In the genomic region with DNA sequence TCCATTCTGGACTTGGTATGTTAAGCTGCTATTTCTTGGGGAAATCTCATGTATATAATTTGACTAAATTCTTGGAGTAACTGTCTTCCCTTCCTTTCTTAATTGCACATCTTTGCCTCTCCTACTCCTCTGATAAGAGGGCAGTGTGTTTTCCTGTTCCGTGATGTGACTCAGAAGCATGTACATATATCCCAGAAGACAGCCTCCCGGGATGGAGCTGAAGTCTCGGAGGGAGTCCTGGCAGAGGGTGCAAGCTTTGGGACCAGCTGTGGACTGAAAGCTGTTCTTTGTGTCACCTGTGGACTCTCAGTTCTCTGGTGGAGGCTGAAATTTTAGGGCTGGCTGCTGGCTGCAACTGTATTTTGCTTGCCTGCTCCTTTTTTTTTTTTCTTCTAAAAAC, we compare ENCODE assay signal across 21 cellular contexts. TPM values are rescaled to one million over a fixed set of nuclear protein-coding genes. Genes with fewer than 3 reads are reported as not detected.
DNase-seq lines count a peak whose midpoint lies in the region; ATAC-seq and TF ChIP-seq lines count a peak whose summit lies in the region.
"Had no signal": no experiment of that assay in that cellular context is flagged by ENCODE, and none has a peak within 500 bp of the region (broad histone marks: within the 10 kb centered on the region; RNA-seq: fewer than 3 reads in every experiment).

No MANE protein-coding gene starts in this region.

- no peak overlapping the region for H3K27ac ChIP-seq in smooth muscle cell (ENCODE audit: low read depth)
- H3K27ac ChIP-seq: RWPE1, SJCRH30 had no signal

- H3K36me3 ChIP-seq in smooth muscle cell (ENCODE audit: low read depth): no peaks in the 10 kb centered on the region

- H2AFZ ChIP-seq in smooth muscle cell (ENCODE audit: low read depth): no peak overlapping the region
- H2AFZ ChIP-seq: GM23338 had no signal

- 31% methylated on average over 3 of the region's 3 CpGs for WGBS in smooth muscle cell (ENCODE audit: low lambda C conversion rate)

- H3K9me3 Mint-ChIP-seq in activated T-cell treated with anti-CD3 and anti-CD28 coated beads, Interleukin-2, amount 50 U/mL, for 72 hours: no peaks in the 10 kb centered on the region
- no peaks in the 10 kb centered on the region for H3K9me3 Mint-ChIP-seq in IgD-negative memory B cell
- H3K9me3 Mint-ChIP-seq: GM23338 had no signal

- peaks cover 95% of the 10 kb centered on the region for H4K20me1 ChIP-seq in smooth muscle cell (ENCODE audit: low read depth)

- ATAC-seq in activated T-cell treated with anti-CD3 and anti-CD28 coated beads, Interleukin-2, amount 50 U/mL, for 72 hours (replicated peaks in 1 of 2): no peak
- ATAC-seq: GM23338, HCT116 had no signal

- H3K4me3 ChIP-seq in smooth muscle cell: no peak overlapping the region
- H3K4me3 ChIP-seq: GM23338, SJCRH30 had no signal

- peaks cover 8% of the 10 kb centered on the region for H3K79me2 ChIP-seq in smooth muscle cell (ENCODE audit: low read depth)

- no peak for DNase-seq in activated T-cell treated with anti-CD3 and anti-CD28 coated beads, Interleukin-2, amount 50 U/mL, for 72 hours
- no peak for DNase-seq in activated T-cell treated with anti-CD3 and anti-CD28 coated beads, Interleukin-2, amount 50 U/mL, for 1 hour
- DNase-seq in dermis blood vessel endothelial cell (peak; percentile 56), smooth muscle cell (lab: John Stamatoyannopoulos, UW; ENCODE audit: unreplicated experiment) (no peak), NCI-H2107 treated with DMSO at 0.1 percent for 48 hours (lab: John Stamatoyannopoulos, UW; ENCODE audit: unreplicated experiment) (no peak), mucosa of gallbladder (ENCODE audit: low spot score) (no peak), superior temporal gyrus (ENCODE audit: extremely low spot score) (no peak)
- DNase-seq: 8988T, C1 segment of cervical spinal cord, GF-D8, KG1, NCI-H1417 treated with DMSO at 0.1 percent for 48 hours, NCI-H1930, NCI-H2171, NCI-H446 treated with DMSO at 0.1 percent for 48 hours, NCI-H748 treated with DMSO at 0.1 percent for 48 hours, SJCRH30 had no signal

- no peak for TF ChIP-seq CTCF in smooth muscle cell (IDR thresholded peaks at IDR 0.05; ENCODE audit: borderline replicate concordance, insufficient read depth, poor library complexity, severe bottlenecking)

- H3K9me3 ChIP-seq in smooth muscle cell (replicated peaks; ENCODE audit: low read depth): no peaks in the 10 kb centered on the region
- H3K9me3 ChIP-seq: SJCRH30 had no signal

- no peaks in the 10 kb centered on the region for H3K27me3 Mint-ChIP-seq in activated T-cell treated with anti-CD3 and anti-CD28 coated beads, Interleukin-2, amount 50 U/mL, for 72 hours (ENCODE audit: low read depth)
- H3K27me3 Mint-ChIP-seq in IgD-negative memory B cell: no peaks in the 10 kb centered on the region

- peaks cover 13% of the 10 kb centered on the region for H3K4me1 ChIP-seq in smooth muscle cell (ENCODE audit: low read depth)

- no peak overlapping the region for H3K9ac ChIP-seq in smooth muscle cell (ENCODE audit: low read depth)

- peak overlapping the region; percentile 25 for H3K4me2 ChIP-seq in smooth muscle cell

- no peaks in the 10 kb centered on the region for H3F3A ChIP-seq in smooth muscle cell (ENCODE audit: low read depth)

- peaks cover 58% of the 10 kb centered on the region for H3K4me1 Mint-ChIP-seq in activated T-cell treated with anti-CD3 and anti-CD28 coated beads, Interleukin-2, amount 50 U/mL, for 72 hours (ENCODE audit: low read depth)
- H3K4me1 Mint-ChIP-seq in IgD-negative memory B cell: peaks cover 59 to 63% (median 61%) of the 10 kb centered on the region in 3 donors

- H3K4me3 Mint-ChIP-seq in activated T-cell treated with anti-CD3 and anti-CD28 coated beads, Interleukin-2, amount 50 U/mL, for 72 hours: peak overlapping the region in 1 of 2 donors; percentile 6
- peak overlapping the region in 1 of 4 donors; percentile 69 for H3K4me3 Mint-ChIP-seq in IgD-negative memory B cell
- H3K4me3 Mint-ChIP-seq: GM23338 had no signal

- no peaks in the 10 kb centered on the region for H3K36me3 Mint-ChIP-seq in activated T-cell treated with anti-CD3 and anti-CD28 coated beads, Interleukin-2, amount 50 U/mL, for 72 hours (ENCODE audit: insufficient read depth in 2 of 2)
- H3K36me3 Mint-ChIP-seq in IgD-negative memory B cell: no peaks in the 10 kb centered on the region

- peak overlapping the region; percentile 98 for H3K27ac Mint-ChIP-seq in activated T-cell treated with anti-CD3 and anti-CD28 coated beads, Interleukin-2, amount 50 U/mL, for 72 hours
- H3K27ac Mint-ChIP-seq in IgD-negative memory B cell: peak overlapping the region in 2 of 3 donors; percentile 65 to 80

- no peaks in the 10 kb centered on the region for H3K27me3 ChIP-seq in smooth muscle cell (ENCODE audit: low read depth)
- H3K27me3 ChIP-seq: SJCRH30 had no signal

RNA-seq across cellular contexts. Expression of a gene that starts 54.7 kb away (rescaled TPM):
- total RNA-seq in activated T-cell treated with anti-CD3 and anti-CD28 coated beads, Interleukin-2, amount 50 U/mL, for 72 hours: 10 to 100 TPM; 10.9 to 16.2 TPM
- polyA plus RNA-seq in IgD-negative memory B cell: 14.0 TPM
- 133 and 168 TPM in 2 replicates for total RNA-seq in dermis blood vessel endothelial cell
- total RNA-seq in smooth muscle cell: 33.8 and 49.1 TPM in 2 replicates
- polyA plus RNA-seq in smooth muscle cell: 4.5 and 5.0 TPM in 2 replicates
- 152 TPM for total RNA-seq in mucosa of gallbladder
